ENCODE assay signal across 8 cellular contexts in genomic region chr15:73951044-73951561, GRCh38. TPM values are rescaled to one million over a fixed set of nuclear protein-coding genes. Genes with fewer than 3 reads are reported as not detected.
DNase-seq lines count a peak whose midpoint lies in the region; ATAC-seq and TF ChIP-seq lines count a peak whose summit lies in the region.

No MANE protein-coding gene starts in this region.

- DNase-seq in NK-92 treated with Interleukin-12 subunit alpha and Interleukin-12 subunit beta, amount 100 ng/mL, for 24 hours (lab: John Stamatoyannopoulos, UW) = peak; percentile 26
- DNase-seq in NK-92 (lab: John Stamatoyannopoulos, UW; ENCODE audit: unreplicated experiment) (no peak), NCI-H1092 treated with DMSO at 0.1 percent for 48 hours (lab: John Stamatoyannopoulos, UW) (peak; percentile 49), T-helper 22 cell (ENCODE audit: low read depth) (peak; percentile 44), anterior cingulate cortex (lab: John Stamatoyannopoulos, UW) (peak; percentile 11 to 91 (median 76)), left ventricle myocardium inferior (peak; percentile 93), psoas muscle (peak; percentile 93 to 95), ureter (ENCODE audit: low spot score) (peak; percentile 89)

- intact Hi-C loops in left ventricle myocardium inferior (cut with micrococcal nuclease) (no loop called here), psoas muscle (cut with DNase I) (loop anchor here in 1 of 2 donors (2.0 kb wide), 1 partner anchor 14 kb away; no protein-coding TSS in a partner anchor)

- peak; percentile 88 for TF ChIP-seq CTCF in left ventricle myocardium inferior (IDR thresholded peaks at IDR 0.05; ENCODE audit: borderline replicate concordance)
- TF ChIP-seq CTCF in psoas muscle (IDR thresholded peaks at IDR 0.05) = peak; percentile 70

- H3K27ac ChIP-seq in left ventricle myocardium inferior (replicated peaks) = peak overlapping the region; percentile 95
- H3K27ac ChIP-seq in psoas muscle = peak overlapping the region; percentile 80

- H3K9me3 ChIP-seq in left ventricle myocardium inferior (replicated peaks) = no peaks in the 10 kb centered on the region
- H3K9me3 ChIP-seq in psoas muscle = no peaks in the 10 kb centered on the region

- WGBS in psoas muscle, 3 donors = 3 to 13% (median 5%) methylated on average over 14 of the region's 14 CpGs

- peaks cover 14% of the 10 kb centered on the region for H3K36me3 ChIP-seq in left ventricle myocardium inferior
- H3K36me3 ChIP-seq in psoas muscle (ENCODE audit: insufficient read depth in 1 of 2, low read depth in 1 of 2) = peaks cover 0 to 37% of the 10 kb centered on the region in 2 donors

- peaks cover 48% of the 10 kb centered on the region for H3K4me1 ChIP-seq in left ventricle myocardium inferior
- peaks cover 15% of the 10 kb centered on the region for H3K4me1 ChIP-seq in psoas muscle

- H3K4me3 ChIP-seq in left ventricle myocardium inferior = no peak overlapping the region
- no peak overlapping the region for H3K4me3 ChIP-seq in psoas muscle

- peak; percentile 94 to 97 (median 96) for ATAC-seq in psoas muscle

- no peaks in the 10 kb centered on the region for H3K27me3 ChIP-seq in left ventricle myocardium inferior (ENCODE audit: low read depth)
- H3K27me3 ChIP-seq in psoas muscle (ENCODE audit: insufficient read depth in 3 of 3, low read length in 2 of 3) = peaks cover 0 to 6% (median 0%) of the 10 kb centered on the region in 3 donors

RNA-seq across cellular contexts. Expression of gene LOXL1, which starts 24.8 kb away (rescaled TPM):
- 31.9 TPM for total RNA-seq in left ventricle myocardium inferior
- 1 to 10 TPM; 5.1 to 8.7 (median 6.3) TPM for total RNA-seq in psoas muscle
- 1 to 10 TPM; 1.6 to 5.1 (median 4.3) TPM for polyA plus RNA-seq in psoas muscle
- 30.9 TPM for total RNA-seq in ureter

RNA-seq across cellular contexts. Expression of gene STOML1, which starts 41.0 kb away (rescaled TPM):
- total RNA-seq in left ventricle myocardium inferior = 26.1 TPM
- 10 to 100 TPM; 18.3 to 26.2 (median 22.7) TPM for total RNA-seq in psoas muscle
- 10 to 100 TPM; 22.0 to 34.4 (median 33.0) TPM for polyA plus RNA-seq in psoas muscle
- total RNA-seq in ureter = 15.0 TPM

RNA-seq across cellular contexts. Expression of gene PML, which starts 43.4 kb away (rescaled TPM):
- total RNA-seq in left ventricle myocardium inferior (19.1 TPM), psoas muscle (10 to 100 TPM; 15.0 to 22.6 (median 15.6) TPM), ureter (102 TPM)
- 10 to 100 TPM in 1 of 3 donors, 1 to 10 TPM in 2; 6.7 to 10.2 (median 7.5) TPM for polyA plus RNA-seq in psoas muscle
